In the genomic region with DNA sequence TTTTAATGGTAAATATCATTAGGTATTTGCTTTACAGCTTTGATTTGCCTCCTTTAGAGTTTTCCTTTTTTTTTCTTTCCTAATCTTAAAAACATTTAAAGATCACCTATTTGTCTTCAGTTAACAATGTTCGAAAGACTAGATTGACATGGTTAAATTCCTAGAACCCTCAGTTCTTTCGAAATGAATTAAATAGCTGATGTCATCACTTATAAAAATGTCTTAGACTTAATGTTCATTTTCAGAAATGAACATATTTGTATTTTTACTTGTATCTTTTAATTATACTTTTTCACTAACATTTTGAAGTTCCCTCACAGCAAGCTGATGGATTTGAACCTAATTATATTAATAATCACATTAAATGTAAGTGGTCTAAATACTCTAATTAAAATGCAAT, we compare ENCODE assay signal across 22 cellular contexts.
DNase-seq lines count a peak whose midpoint lies in the region; ATAC-seq, FAIRE-seq and TF ChIP-seq lines count a peak whose summit lies in the region.
"Had no signal": no experiment of that assay in that cellular context is flagged by ENCODE, and none has a peak within 500 bp of the region (broad histone marks: within the 10 kb centered on the region; RNA-seq: fewer than 3 reads in every experiment).

No MANE protein-coding gene starts in this region.

- H3K4me1 Mint-ChIP-seq in H9 = peaks cover 15 to 31% of the 10 kb centered on the region in 2 experiments
- no peaks in the 10 kb centered on the region for H3K4me1 Mint-ChIP-seq in stimulated activated naive B cell treated with anti-CD40 and anti-IgM and Interleukin-4, amounts not matched to agents 10 μg/mL and 1 μg/mL and 100 μg/mL, for 72 hours
- H3K4me1 Mint-ChIP-seq: B cell; CD14-positive monocyte; CD8-positive, alpha-beta memory T cell had no signal

- POLR2A ChIA-PET in K562 (lab: Yijun Ruan, JAX) = interaction anchor here (1.1 kb wide), 1 partner anchor 17 kb away, joined by 3 read pairs; no protein-coding TSS in a partner anchor

- no peak overlapping the region for H2AK5ac ChIP-seq in H9 (ENCODE audit: insufficient read length, low read length)

- no peak overlapping the region for H3K56ac ChIP-seq in H9 (ENCODE audit: insufficient read length, low read depth, low read length)

- peaks cover 4% of the 10 kb centered on the region for H3K27me3 Mint-ChIP-seq in H9 (ENCODE audit: low read depth)
- peaks cover 0 to 2% of the 10 kb centered on the region in 2 donors for H3K27me3 Mint-ChIP-seq in stimulated activated naive B cell treated with anti-CD40 and anti-IgM and Interleukin-4, amounts not matched to agents 10 μg/mL and 1 μg/mL and 100 μg/mL, for 72 hours
- H3K27me3 Mint-ChIP-seq: B cell had no signal

- no peak overlapping the region for H3K23ac ChIP-seq in H9 (ENCODE audit: insufficient read length, low read depth, low read length)

- peaks cover 2 to 4% of the 10 kb centered on the region in 2 experiments; a peak in 4 of 5 replicates for H3K9me3 Mint-ChIP-seq in H9
- H3K9me3 Mint-ChIP-seq in stimulated activated naive B cell treated with anti-CD40 and anti-IgM and Interleukin-4, amounts not matched to agents 10 μg/mL and 1 μg/mL and 100 μg/mL, for 72 hours = peaks cover 0 to 1% of the 10 kb centered on the region in 2 donors
- H3K9me3 Mint-ChIP-seq: CD4-positive, alpha-beta T cell had no signal

- WGBS in H9 (ENCODE audit: extremely low coverage, insufficient read length, low lambda C conversion rate) = no CpG with 5 or more reads among the region's 2 CpGs
- WGBS in HUES64 = 100% methylated on average over 2 of the region's 2 CpGs
- WGBS in K562 (ENCODE audit: insufficient coverage, low coverage, missing lambda C conversion rate) = 0% methylated on average over 2 of the region's 2 CpGs
- 81 to 89% methylated on average over 2 of the region's 2 CpGs for WGBS in testis, 2 donors

- TF ChIP-seq RAD21 in K562 (CRISPR knock-in tag; conservative IDR thresholded peaks at IDR 0.05 in 1 of 2, IDR thresholded peaks at IDR 0.05 in 1 of 2) = no peak

- H3K4me1 ChIP-seq in H9 (ENCODE audit: insufficient read depth, low read length) (peaks cover 2% of the 10 kb centered on the region; the same call in 1 of the 2 replicates), HUES64 (ENCODE audit: insufficient read depth, low read length) (peaks cover 16% of the 10 kb centered on the region), K562 (replicated peaks in 1 of 2; ENCODE audit: control insufficient read depth in 2 of 2, insufficient read depth in 2 of 2, low read length in 2 of 2) (no peaks in the 10 kb centered on the region), testis (no peaks in the 10 kb centered on the region)
- H3K4me1 ChIP-seq: BLaER1 treated with 17β-estradiol and CSF1 and Interleukin-3, amounts not matched to agents 10 nM and 100 nM had no signal

- no peaks in the 10 kb centered on the region for H3K79me1 ChIP-seq in H9 (ENCODE audit: insufficient read depth, low read depth, low read length, poor library complexity, severe bottlenecking)

- H4K5ac ChIP-seq in H9 (ENCODE audit: insufficient read length, low read depth, low read length) = no peak overlapping the region

- no peaks in the 10 kb centered on the region; a peak in 1 of 7 replicates for H3K36me3 Mint-ChIP-seq in H9 (ENCODE audit: insufficient read depth in 1 of 3, low read depth in 3 of 3)
- H3K36me3 Mint-ChIP-seq in stimulated activated naive B cell treated with anti-CD40 and anti-IgM and Interleukin-4, amounts not matched to agents 10 μg/mL and 1 μg/mL and 100 μg/mL, for 72 hours = no peaks in the 10 kb centered on the region
- H3K36me3 Mint-ChIP-seq: CD14-positive monocyte; CD8-positive, alpha-beta memory T cell had no signal

- no peak overlapping the region for H2BK120ac ChIP-seq in H9 (ENCODE audit: low read depth, low read length, poor library complexity, severe bottlenecking)

- H3K36me3 ChIP-seq in HUES64 (ENCODE audit: insufficient read depth, low read length) = no peaks in the 10 kb centered on the region
- H3K36me3 ChIP-seq in K562 (ENCODE audit: control insufficient read depth, insufficient read depth, low read length) = no peaks in the 10 kb centered on the region
- no peaks in the 10 kb centered on the region for H3K36me3 ChIP-seq in testis (ENCODE audit: low read depth, missing control alignments)
- H3K36me3 ChIP-seq: BLaER1 treated with 17β-estradiol and CSF1 and Interleukin-3, amounts not matched to agents 10 nM and 100 nM had no signal

- no peak for ATAC-seq in K562
- no peak for ATAC-seq in stimulated activated naive B cell treated with anti-CD40 and anti-IgM and Interleukin-4, amounts not matched to agents 10 μg/mL and 1 μg/mL and 100 μg/mL, for 72 hours (replicated peaks)
- ATAC-seq: GM12878, HCT116 had no signal

- no peak overlapping the region for H2BK20ac ChIP-seq in H9 (ENCODE audit: low read depth, low read length, poor library complexity, severe bottlenecking)

- TF ChIP-seq EP300 in K562 (IDR thresholded peaks at IDR 0.05; ENCODE audit: low read length) = no peak

- no peak overlapping the region for H3K4me3 Mint-ChIP-seq in H9
- no peak overlapping the region for H3K4me3 Mint-ChIP-seq in stimulated activated naive B cell treated with anti-CD40 and anti-IgM and Interleukin-4, amounts not matched to agents 10 μg/mL and 1 μg/mL and 100 μg/mL, for 72 hours
- H3K4me3 Mint-ChIP-seq: B cell; CD14-positive monocyte; CD4-positive, alpha-beta T cell; CD8-positive, alpha-beta memory T cell had no signal

- CTCF ChIA-PET in K562 (lab: Yijun Ruan, JAX; ENCODE audit: low intra/inter-chr PET ratio) = no interaction called here

- H3K27ac Mint-ChIP-seq in H9 = no peak overlapping the region
- no peak overlapping the region for H3K27ac Mint-ChIP-seq in stimulated activated naive B cell treated with anti-CD40 and anti-IgM and Interleukin-4, amounts not matched to agents 10 μg/mL and 1 μg/mL and 100 μg/mL, for 72 hours
- H3K27ac Mint-ChIP-seq: B cell; CD14-positive monocyte; CD4-positive, alpha-beta T cell; CD8-positive, alpha-beta memory T cell had no signal

- H3K27me3 ChIP-seq in H9 (ENCODE audit: insufficient read depth, low read length) (no peaks in the 10 kb centered on the region), HUES64 (ENCODE audit: insufficient read depth, low read length) (no peaks in the 10 kb centered on the region), K562 (ENCODE audit: control insufficient read depth in 2 of 2, insufficient read depth in 2 of 2, low read length in 2 of 2) (no peaks in the 10 kb centered on the region), testis (no peaks in the 10 kb centered on the region)
- H3K27me3 ChIP-seq: BLaER1 treated with 17β-estradiol and CSF1 and Interleukin-3, amounts not matched to agents 10 nM and 100 nM had no signal

- no peaks in the 10 kb centered on the region for H3K9me1 ChIP-seq in K562 (ENCODE audit: control insufficient read depth, insufficient read depth, low read length)

- H2BK12ac ChIP-seq in H9 (ENCODE audit: insufficient read length, low read depth, low read length) = no peak overlapping the region

- H3K9me3 ChIP-seq in H9 (ENCODE audit: control insufficient read depth, low read depth, low read length) = no peaks in the 10 kb centered on the region
- H3K9me3 ChIP-seq in HUES64 (ENCODE audit: insufficient read depth, low read depth, low read length) = no peaks in the 10 kb centered on the region
- no peaks in the 10 kb centered on the region for H3K9me3 ChIP-seq in K562 (replicated peaks; ENCODE audit: control insufficient read depth, insufficient read depth, low read depth, low read length)
- H3K9me3 ChIP-seq in testis = no peaks in the 10 kb centered on the region

- H3K14ac ChIP-seq in H9 (ENCODE audit: insufficient read depth, low read length) = no peak overlapping the region

- H3K4me3 ChIP-seq in HUES64 (ENCODE audit: low read length) = no peak overlapping the region
- no peak overlapping the region for H3K4me3 ChIP-seq in K562
- no peak overlapping the region for H3K4me3 ChIP-seq in testis
- H3K4me3 ChIP-seq: BLaER1 treated with 17β-estradiol and CSF1 and Interleukin-3, amounts not matched to agents 10 nM and 100 nM; GM12878; GM23248 had no signal

- H2AFZ ChIP-seq in H9 (ENCODE audit: low read length) (no peak overlapping the region), K562 (ENCODE audit: low read depth, low read length) (no peak overlapping the region)
- H2AFZ ChIP-seq: GM23248 had no signal

- H3K4me2 ChIP-seq in H9 (ENCODE audit: insufficient read depth, insufficient read length, low read length) (peak overlapping the region; percentile 43), K562 (ENCODE audit: insufficient read depth, low read length) (no peak overlapping the region)
- H3K4me2 ChIP-seq: BLaER1 treated with 17β-estradiol and CSF1 and Interleukin-3, amounts not matched to agents 10 nM and 100 nM had no signal

- TF ChIP-seq CTCF in H9 (conservative IDR thresholded peaks at IDR 0.05) (no peak), K562 (IDR thresholded peaks at IDR 0.05 in 2 of 3, conservative IDR thresholded peaks at IDR 0.05 in 1 of 3; ENCODE audit: insufficient read depth in 2 of 3, low read depth in 1 of 3, low read length in 3 of 3) (no peak), testis (IDR thresholded peaks at IDR 0.05) (no peak)

- no peak overlapping the region for H2BK5ac ChIP-seq in H9 (ENCODE audit: insufficient read length, low read length)

- 0 out of 2 replicates have a peak, but pooled peaks cover 2% of the 10 kb centered on the region for H3K79me2 ChIP-seq in H9 (ENCODE audit: insufficient read depth, low read length)
- no peaks in the 10 kb centered on the region for H3K79me2 ChIP-seq in K562 (ENCODE audit: control insufficient read depth, insufficient read depth, low read length)

- no peak for FAIRE-seq in K562 (lab: Jason Lieb, UNC)
- FAIRE-seq: D721Med, GM12878, GM19239, H1 had no signal

- intact Hi-C loops in K562 (cut with micrococcal nuclease) = no loop called here
- intact Hi-C loops in testis (cut with DNase I; ENCODE audit: low total_unique reads) = no loop called here

- no peak for DNase-seq in H9
- no peak for DNase-seq in K562 (ENCODE audit: extremely low read depth in 1 of 4, low spot score in 3 of 4)
- DNase-seq in activated naive CD4-positive, alpha-beta T cell treated with anti-CD3 and anti-CD28 coated beads, Interleukin-2, amount 50 U/mL, for 16 hours = no peak
- DNase-seq in stimulated activated naive B cell treated with anti-CD40 and anti-IgM and Interleukin-4, amounts not matched to agents 10 μg/mL and 1 μg/mL and 100 μg/mL, for 72 hours = no peak
- DNase-seq in testis = no peak
- DNase-seq: CD4-positive, alpha-beta T cell; CD8-positive, alpha-beta memory T cell; DMS 273 treated with DMSO at 0.1 percent for 48 hours; DMS79; EL; GDM1; GM23248; H7 had no signal

- TF ChIP-seq POLR2A in K562 (conservative IDR thresholded peaks at IDR 0.05) = no peak
- no peak for TF ChIP-seq POLR2A in testis (IDR thresholded peaks at IDR 0.05)

- H4K91ac ChIP-seq in H9 (ENCODE audit: insufficient read length, low read depth, low read length) = no peak overlapping the region

- in situ Hi-C loops in K562 (cut with MboI) = no loop called here

- no peak overlapping the region for H3K4ac ChIP-seq in H9 (ENCODE audit: low read depth, low read length)

- no peaks in the 10 kb centered on the region for H4K20me1 ChIP-seq in H9 (ENCODE audit: control insufficient read depth, insufficient read depth, insufficient read length)
- no peaks in the 10 kb centered on the region for H4K20me1 ChIP-seq in K562 (replicated peaks; ENCODE audit: control insufficient read depth, insufficient read depth, low read length)
- H4K20me1 ChIP-seq: BLaER1 treated with 17β-estradiol and CSF1 and Interleukin-3, amounts not matched to agents 10 nM and 100 nM had no signal

- H3K27ac ChIP-seq in H9 (ENCODE audit: insufficient read length, low read depth, low read length) (no peak overlapping the region), HUES64 (ENCODE audit: low read depth, low read length) (peak overlapping the region; percentile 31; the same call in 1 of the 2 replicates), K562 (ENCODE audit: extremely low read depth, low read depth, low read length) (no peak overlapping the region), testis (no peak overlapping the region)
- H3K27ac ChIP-seq: BLaER1 treated with 17β-estradiol and CSF1 and Interleukin-3, amounts not matched to agents 10 nM and 100 nM; GM23248 had no signal

- no peak overlapping the region for H3K9ac ChIP-seq in H9 (ENCODE audit: extremely low read depth, insufficient read length, low read length)
- no peak overlapping the region for H3K9ac ChIP-seq in HUES64 (ENCODE audit: low read depth, low read length)
- no peak overlapping the region for H3K9ac ChIP-seq in K562 (ENCODE audit: insufficient read depth in 1 of 2, low read depth in 2 of 2, low read length in 2 of 2)
- H3K9ac ChIP-seq: BLaER1 treated with 17β-estradiol and CSF1 and Interleukin-3, amounts not matched to agents 10 nM and 100 nM; GM23248 had no signal

- H4K8ac ChIP-seq in H9 (replicated peaks; ENCODE audit: insufficient read length, low read depth, low read length) = no peak overlapping the region

- no peak overlapping the region for H3K18ac ChIP-seq in H9 (ENCODE audit: insufficient read length, low read depth, low read length)

- no TSS peak for BruUV-seq in K562 (replicated peaks; lab: Mats Ljungman, UMichigan)

- no peak overlapping the region for H2BK15ac ChIP-seq in H9 (ENCODE audit: low read depth, low read length)

- H3K23me2 ChIP-seq in H9 (ENCODE audit: insufficient read length, low read depth, low read length, poor library complexity, severe bottlenecking) = no peaks in the 10 kb centered on the region

- H3T11ph ChIP-seq in H9 (ENCODE audit: low read length) = no peak overlapping the region
